Comparison of ENCODE assay signal across 1 cellular context in the genomic region with DNA sequence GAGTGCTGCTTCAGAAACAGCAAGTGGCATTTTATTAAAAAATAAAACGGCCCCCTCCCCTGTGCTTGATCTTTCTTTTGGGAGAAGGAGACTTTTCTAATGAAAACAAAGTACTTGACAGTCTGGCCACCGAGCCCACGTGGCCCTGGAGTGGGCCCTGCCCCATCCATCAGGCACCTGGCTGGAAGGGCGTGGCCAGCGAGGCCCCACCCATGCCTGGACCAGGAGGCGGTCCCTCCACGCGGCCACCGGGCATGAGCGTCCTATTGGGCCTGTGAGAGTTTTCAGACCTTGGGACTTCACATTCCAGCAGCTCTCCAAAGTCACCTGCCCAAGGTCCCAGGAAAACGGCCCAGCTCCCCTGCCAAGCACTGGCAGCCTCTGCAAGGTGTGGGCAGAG.
TF ChIP-seq lines count a peak whose summit lies in the region.

No MANE protein-coding gene starts in this region.

TF ChIP-seq in IMR-90, 13 proteins besides CTCF, POLR2A, EP300 and RAD21:
- TF ChIP-seq RCOR1 (IDR thresholded peaks at IDR 0.05; ENCODE audit: insufficient replicate concordance, low read length) (no peak), FOS (IDR thresholded peaks at IDR 0.05; ENCODE audit: low read depth, low read length) (no peak), MAZ (IDR thresholded peaks at IDR 0.05; ENCODE audit: borderline replicate concordance, low read depth, low read length) (no peak), BHLHE40 (IDR thresholded peaks at IDR 0.05; ENCODE audit: low read depth, low read length) (no peak), SMC3 (IDR thresholded peaks at IDR 0.05; ENCODE audit: low read depth, low read length) (no peak), RFX5 (IDR thresholded peaks at IDR 0.05; ENCODE audit: low read depth, low read length) (no peak), CHD1 (IDR thresholded peaks at IDR 0.05; ENCODE audit: low read depth, low read length) (no peak)
- TF ChIP-seq, protein P1, sequence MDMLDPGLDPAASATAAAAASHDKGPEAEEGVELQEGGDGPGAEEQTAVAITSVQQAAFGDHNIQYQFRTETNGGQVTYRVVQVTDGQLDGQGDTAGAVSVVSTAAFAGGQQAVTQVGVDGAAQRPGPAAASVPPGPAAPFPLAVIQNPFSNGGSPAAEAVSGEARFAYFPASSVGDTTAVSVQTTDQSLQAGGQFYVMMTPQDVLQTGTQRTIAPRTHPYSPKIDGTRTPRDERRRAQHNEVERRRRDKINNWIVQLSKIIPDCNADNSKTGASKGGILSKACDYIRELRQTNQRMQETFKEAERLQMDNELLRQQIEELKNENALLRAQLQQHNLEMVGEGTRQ (IDR thresholded peaks at IDR 0.05; ENCODE audit: low read depth, low read length) = no peak
TF ChIP-seq in IMR-90: peak in this region for 0.
